In the genomic region with DNA sequence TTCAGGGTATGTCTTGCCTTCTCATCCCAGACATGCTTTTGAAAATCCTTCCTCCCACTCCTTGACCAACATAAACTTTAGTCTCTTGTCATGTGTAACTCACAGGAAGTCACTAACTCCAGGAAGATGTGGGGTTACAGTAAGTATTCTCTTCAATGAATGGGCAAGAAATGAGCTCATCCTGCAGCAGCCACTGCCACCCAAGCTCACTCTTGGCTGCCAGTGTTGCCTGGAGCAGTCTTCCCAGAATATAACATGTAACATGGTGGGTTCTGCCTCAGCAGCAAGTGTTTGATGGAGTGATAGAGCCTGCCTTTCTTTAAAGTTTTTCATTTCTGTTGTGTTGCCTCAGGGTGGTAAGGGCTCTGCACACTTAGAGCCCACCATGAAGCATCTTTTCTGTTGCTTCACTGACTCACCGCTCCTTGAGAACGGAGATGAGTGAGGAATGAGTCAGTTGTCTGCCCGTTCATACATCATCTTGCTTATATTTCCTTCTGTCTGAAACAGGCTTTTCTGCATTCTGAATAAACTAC, we compare ENCODE assay signal across 11 cellular contexts.
DNase-seq lines count a peak whose midpoint lies in the region; ATAC-seq lines count a peak whose summit lies in the region.
"Had no signal": no experiment of that assay in that cellular context is flagged by ENCODE, and none has a peak within 500 bp of the region (broad histone marks: within the 10 kb centered on the region; RNA-seq: fewer than 3 reads in every experiment).

No MANE protein-coding gene starts in this region.

- H3K27me3 Mint-ChIP-seq in activated CD4-positive, alpha-beta T cell treated with anti-CD3 and anti-CD28 coated beads, Interleukin-2, amount 10 ng/mL, durations not matched to agents 24 days and 14 days = peaks cover 9% of the 10 kb centered on the region

- no peak overlapping the region for H3K4me3 Mint-ChIP-seq in activated CD4-positive, alpha-beta T cell treated with anti-CD3 and anti-CD28 coated beads, Interleukin-2, amount 10 ng/mL, durations not matched to agents 24 days and 14 days

- no peaks in the 10 kb centered on the region for H3K9me3 Mint-ChIP-seq in activated CD4-positive, alpha-beta T cell treated with anti-CD3 and anti-CD28 coated beads, Interleukin-2, amount 10 ng/mL, durations not matched to agents 24 days and 14 days

- intact Hi-C loops in activated CD4-positive, alpha-beta T cell treated with anti-CD3 and anti-CD28 coated beads, Interleukin-2, amount 10 ng/mL, durations not matched to agents 24 days and 14 days (cut with micrococcal nuclease) = no loop called here

- ATAC-seq in HG03432 (IDR thresholded peaks at IDR 0.05; ENCODE audit: unreplicated experiment) (peak; percentile 36), GM21526 (IDR thresholded peaks at IDR 0.05; ENCODE audit: low FRiP score, unreplicated experiment) (no peak), HG03139 (IDR thresholded peaks at IDR 0.05; ENCODE audit: unreplicated experiment) (no peak)

- no peaks in the 10 kb centered on the region for H3K36me3 Mint-ChIP-seq in activated CD4-positive, alpha-beta T cell treated with anti-CD3 and anti-CD28 coated beads, Interleukin-2, amount 10 ng/mL, durations not matched to agents 24 days and 14 days (ENCODE audit: low read depth)

- peak overlapping the region; percentile 31 for H3K27ac Mint-ChIP-seq in activated CD4-positive, alpha-beta T cell treated with anti-CD3 and anti-CD28 coated beads, Interleukin-2, amount 10 ng/mL, durations not matched to agents 24 days and 14 days

- H3K4me1 Mint-ChIP-seq in activated CD4-positive, alpha-beta T cell treated with anti-CD3 and anti-CD28 coated beads, Interleukin-2, amount 10 ng/mL, durations not matched to agents 24 days and 14 days = peaks cover 20% of the 10 kb centered on the region

- DNase-seq in activated CD4-positive, alpha-beta T cell treated with anti-CD3 and anti-CD28 coated beads, Interleukin-2, amount 10 ng/mL, durations not matched to agents 24 days and 14 days = peak; percentile 58
- DNase-seq in activated CD4-positive, alpha-beta T cell treated with anti-CD3 and anti-CD28 coated beads for 1 hour = no peak
- DNase-seq in brain pericyte (ENCODE audit: low read depth, low spot score) = peak; percentile 52
- peak; percentile 49 for DNase-seq in smooth muscle cell of the brain vasculature (ENCODE audit: low read depth, low spot score)
- no peak for DNase-seq in NCI-H69 (lab: John Stamatoyannopoulos, UW)
- DNase-seq: BE2C, spleen, uterus had no signal

Comparison
In these comparisons a context has a peak if more than half of its experiments do, and no peak if none do; other contexts are left out.
1. DNase-seq: peak in activated CD4-positive, alpha-beta T cell treated with anti-CD3 and anti-CD28 coated beads, Interleukin-2, amount 10 ng/mL, durations not matched to agents 24 days and 14 days (single experiment), brain pericyte (single experiment) and smooth muscle cell of the brain vasculature (single experiment); none in activated CD4-positive, alpha-beta T cell treated with anti-CD3 and anti-CD28 coated beads for 1 hour (single experiment) and NCI-H69 (single experiment).